Comparison of ENCODE assay signal across 8 cellular contexts in genomic region chr3:43998841-43999805, GRCh38.
DNase-seq lines count a peak whose midpoint lies in the region; ATAC-seq and TF ChIP-seq lines count a peak whose summit lies in the region.

No MANE protein-coding gene starts in this region.

- H3K4me3 ChIP-seq in Panc1 (ENCODE audit: low read depth in 2 of 2, low read length in 2 of 2): peak overlapping the region; percentile 41 to 46
- peak overlapping the region; percentile 49 for H3K4me3 ChIP-seq in mesodermal cell (ENCODE audit: extremely low read depth, insufficient read depth, low read length, poor library complexity, severe bottlenecking)
- peak overlapping the region; percentile 33 for H3K4me3 ChIP-seq in urinary bladder (ENCODE audit: low read depth, low read length)

- no peaks in the 10 kb centered on the region for H3K9me3 ChIP-seq in Panc1 (ENCODE audit: control insufficient read depth, insufficient read depth, low read depth, low read length)
- no peaks in the 10 kb centered on the region for H3K9me3 ChIP-seq in mesodermal cell (ENCODE audit: control insufficient read depth, low read length)

- peak; percentile 39 for ATAC-seq in HG02852 (IDR thresholded peaks at IDR 0.05; ENCODE audit: unreplicated experiment)
- ATAC-seq in Panc1: peak; percentile 32

- 3% methylated on average over 58 to 86 of the region's 93 CpGs for WGBS in mesodermal cell (ENCODE audit: insufficient coverage in 2 of 2), 2 experiments
- 2% methylated on average over 93 of the region's 93 CpGs for WGBS in urinary bladder

- BruUV-seq in Panc1 (replicated peaks; lab: Mats Ljungman, UMichigan): no TSS peak

- TF ChIP-seq CTCF in Panc1 (IDR thresholded peaks at IDR 0.05): no peak
- no peak for TF ChIP-seq CTCF in endothelial cell (IDR thresholded peaks at IDR 0.05; ENCODE audit: unreplicated experiment)

- peaks cover 32% of the 10 kb centered on the region for H3K4me1 Mint-ChIP-seq in endothelial cell (ENCODE audit: unreplicated experiment)

- no peak overlapping the region for H3K27ac ChIP-seq in Panc1 (ENCODE audit: low read length)
- no peak overlapping the region for H3K27ac ChIP-seq in mesodermal cell (ENCODE audit: low read depth, low read length, severe bottlenecking)
- no peak overlapping the region for H3K27ac ChIP-seq in urinary bladder (ENCODE audit: low read depth)

- peaks cover 4% of the 10 kb centered on the region for H3K36me3 Mint-ChIP-seq in endothelial cell (ENCODE audit: low read depth, unreplicated experiment)

- intact Hi-C loops in Panc1 (cut with micrococcal nuclease; ENCODE audit: unreplicated experiment): no loop called here

- H3K4me3 Mint-ChIP-seq in endothelial cell (ENCODE audit: unreplicated experiment): peak overlapping the region; percentile 82

- CTCF ChIA-PET in Panc1 (lab: Charles Lee): no interaction called here

- H3K36me3 ChIP-seq in Panc1 (ENCODE audit: control insufficient read depth, insufficient read depth, low read length) (no peaks in the 10 kb centered on the region), mesodermal cell (ENCODE audit: control insufficient read depth, insufficient read depth, low read length) (no peaks in the 10 kb centered on the region), urinary bladder (ENCODE audit: insufficient read depth) (no peaks in the 10 kb centered on the region)

- H3K4me1 ChIP-seq in Panc1 (ENCODE audit: control insufficient read depth, insufficient read depth, low read length): peaks cover 7% of the 10 kb centered on the region
- peaks cover 3% of the 10 kb centered on the region for H3K4me1 ChIP-seq in mesodermal cell (ENCODE audit: control insufficient read depth, insufficient read depth, low read length, poor library complexity, severe bottlenecking)
- H3K4me1 ChIP-seq in urinary bladder (ENCODE audit: insufficient read depth): peaks cover 4% of the 10 kb centered on the region

- H3K27ac Mint-ChIP-seq in endothelial cell (ENCODE audit: unreplicated experiment): no peak overlapping the region

- DNase-seq in NCI-H187 (lab: John Stamatoyannopoulos, UW) (peak; percentile 23 to 29), NCI-H187 treated with DMSO at 0.1 percent for 48 hours (lab: John Stamatoyannopoulos, UW) (no peak), Panc1 (ENCODE audit: low read depth, low spot score) (no peak), endothelial cell (ENCODE audit: low spot score) (peak; percentile 32), cerebellum (ENCODE audit: low spot score) (no peak)

- H3K27me3 Mint-ChIP-seq in endothelial cell (ENCODE audit: unreplicated experiment): peaks cover 36% of the 10 kb centered on the region

- POLR2A ChIA-PET in Panc1 (lab: Charles Lee): no interaction called here

- in situ Hi-C loops in Panc1 (cut with HindIII; ENCODE audit: low pct_unique_long_range_greater_than_20kb, low sequenced_read_pairs): no loop called here

- H3K27me3 ChIP-seq in Panc1 (ENCODE audit: control insufficient read depth, insufficient read depth, low read length): peaks cover 32% of the 10 kb centered on the region

- H3K9me3 Mint-ChIP-seq in endothelial cell (ENCODE audit: unreplicated experiment): no peaks in the 10 kb centered on the region

Comparison
In these comparisons a context has a peak if more than half of its experiments do, and no peak if none do; other contexts are left out.
1. DNase-seq: peak in NCI-H187 (2 of 2) and endothelial cell (single experiment); none in NCI-H187 treated with DMSO at 0.1 percent for 48 hours (single experiment), Panc1 (single experiment) and cerebellum (single experiment).
2. Peak in every context shown above with its lines, with median percentiles within 50 percentile points of each other: H3K4me3 ChIP-seq.